20 cellular contexts compared by ENCODE assay signal in genomic region chr11:73839123-73839457, GRCh38. TPM values are rescaled to one million over a fixed set of nuclear protein-coding genes. Genes with fewer than 3 reads are reported as not detected.
A peak's percentile ranks its signal among the peaks of the same experiment; 100 is the strongest.
DNase-seq lines count a peak whose midpoint lies in the region; ATAC-seq and TF ChIP-seq lines count a peak whose summit lies in the region.
"Had no signal": no experiment of that assay in that cellular context is flagged by ENCODE, and none has a peak within 500 bp of the region (broad histone marks: within the 10 kb centered on the region; RNA-seq: fewer than 3 reads in every experiment).

No MANE protein-coding gene starts in this region.

- no peaks in the 10 kb centered on the region for H3K9me3 ChIP-seq in cardiac muscle cell (ENCODE audit: low read depth)
- no peaks in the 10 kb centered on the region for H3K9me3 ChIP-seq in upper lobe of right lung
- H3K9me3 ChIP-seq: BLaER1 had no signal

- intact Hi-C loops in Right ventricle myocardium inferior (cut with DNase I) (no loop called here), dorsolateral prefrontal cortex (cut with DNase I) (no loop called here), upper lobe of right lung (cut with DNase I) (no loop called here)

- H3K27ac ChIP-seq in cardiac muscle cell (peak overlapping the region; percentile 76), dorsolateral prefrontal cortex (peak overlapping the region in 42 of 59 donors; percentile 0 to 83 (median 71)), upper lobe of right lung (no peak overlapping the region)
- H3K27ac ChIP-seq: BLaER1, GM23248 had no signal

- TF ChIP-seq CTCF in cardiac muscle cell (IDR thresholded peaks at IDR 0.05; ENCODE audit: low read depth, low read length) (no peak), dorsolateral prefrontal cortex (IDR thresholded peaks at IDR 0.05 in 54 of 56, conservative IDR thresholded peaks at IDR 0.05 in 2 of 56; ENCODE audit: low read depth in 1 of 56, partially characterized antibody in 56 of 56) (no peak), upper lobe of right lung (IDR thresholded peaks at IDR 0.05) (no peak)

- H3K36me3 ChIP-seq in cardiac muscle cell (no peaks in the 10 kb centered on the region), upper lobe of right lung (peaks cover 11% of the 10 kb centered on the region)

- peaks cover 20% of the 10 kb centered on the region for H3K4me1 ChIP-seq in cardiac muscle cell (ENCODE audit: low read depth)
- no peaks in the 10 kb centered on the region for H3K4me1 ChIP-seq in upper lobe of right lung

- ATAC-seq in Right ventricle myocardium inferior (no peak), SK-N-SH treated with all-trans-retinoic acid at 6 μM for 48 hours (peak; percentile 36), upper lobe of right lung (no peak), GM19351 (IDR thresholded peaks at IDR 0.05; ENCODE audit: unreplicated experiment) (no peak)

- H3K27me3 ChIP-seq in cardiac muscle cell (no peaks in the 10 kb centered on the region), dorsolateral prefrontal cortex (no peaks in the 10 kb centered on the region), upper lobe of right lung (no peaks in the 10 kb centered on the region)
- H3K27me3 ChIP-seq: BLaER1 had no signal

- DNase-seq in cardiac muscle cell (ENCODE audit: low read depth in 1 of 2, low spot score in 1 of 2) (no peak), Right ventricle myocardium inferior (ENCODE audit: missing footprints) (no peak), dorsolateral prefrontal cortex (no peak), upper lobe of right lung (no peak), NAMALWA (ENCODE audit: low spot score) (no peak)
- DNase-seq: CD4-positive, CD25-positive, alpha-beta regulatory T cell; DMS153; DND-41; H9; Kasumi-1; NCI-H2029; NCI-H446; NCI-H524 treated with DMSO at 0.1 percent for 48 hours; NCI-H774; RPMI8226; SHP77 treated with DMSO at 0.1 percent for 48 hours had no signal

- no peak overlapping the region for H3K4me3 ChIP-seq in cardiac muscle cell
- H3K4me3 ChIP-seq in dorsolateral prefrontal cortex, result no peak overlapping the region
- no peak overlapping the region for H3K4me3 ChIP-seq in upper lobe of right lung
- H3K4me3 ChIP-seq: BLaER1, GM23248 had no signal

TF ChIP-seq in SK-N-SH treated with all-trans-retinoic acid at 6 μM for 48 hours, 23 proteins besides CTCF, POLR2A, EP300 and RAD21:
- no peak for TF ChIP-seq ZNF70 (CRISPR knock-in tag; IDR thresholded peaks at IDR 0.05)
- TF ChIP-seq, protein P1, sequence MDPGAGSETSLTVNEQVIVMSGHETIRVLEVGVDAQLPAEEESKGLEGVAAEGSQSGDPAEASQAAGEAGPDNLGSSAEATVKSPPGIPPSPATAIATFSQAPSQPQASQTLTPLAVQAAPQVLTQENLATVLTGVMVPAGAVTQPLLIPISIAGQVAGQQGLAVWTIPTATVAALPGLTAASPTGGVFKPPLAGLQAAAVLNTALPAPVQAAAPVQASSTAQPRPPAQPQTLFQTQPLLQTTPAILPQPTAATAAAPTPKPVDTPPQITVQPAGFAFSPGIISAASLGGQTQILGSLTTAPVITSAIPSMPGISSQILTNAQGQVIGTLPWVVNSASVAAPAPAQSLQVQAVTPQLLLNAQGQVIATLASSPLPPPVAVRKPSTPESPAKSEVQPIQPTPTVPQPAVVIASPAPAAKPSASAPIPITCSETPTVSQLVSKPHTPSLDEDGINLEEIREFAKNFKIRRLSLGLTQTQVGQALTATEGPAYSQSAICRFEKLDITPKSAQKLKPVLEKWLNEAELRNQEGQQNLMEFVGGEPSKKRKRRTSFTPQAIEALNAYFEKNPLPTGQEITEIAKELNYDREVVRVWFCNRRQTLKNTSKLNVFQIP (CRISPR knock-in tag; IDR thresholded peaks at IDR 0.05; ENCODE audit: borderline replicate concordance, low read depth), result no peak
- no peak for TF ChIP-seq ZNF8 (CRISPR knock-in tag; IDR thresholded peaks at IDR 0.05)
- TF ChIP-seq ZFP30 (CRISPR knock-in tag; IDR thresholded peaks at IDR 0.05), result no peak
- TF ChIP-seq ESRRG (CRISPR knock-in tag; IDR thresholded peaks at IDR 0.05), result no peak
- TF ChIP-seq CSRNP3 (CRISPR knock-in tag; IDR thresholded peaks at IDR 0.05), result no peak

RNA-seq across cellular contexts. Expression of gene COA4, which starts 37.6 kb away (rescaled TPM):
- total RNA-seq in cardiac muscle cell (113 and 147 TPM in 2 replicates), Right ventricle myocardium inferior (51.2 TPM), dorsolateral prefrontal cortex (10 to 100 TPM; 20.8 to 58.4 (median 35.4) TPM), upper lobe of right lung (48.1 TPM)
- polyA plus RNA-seq in cardiac muscle cell, result 106 and 114 TPM in 2 replicates

RNA-seq across cellular contexts. Expression of gene PAAF1, which starts 37.7 kb away (rescaled TPM):
- total RNA-seq in cardiac muscle cell (40.8 and 63.9 TPM in 2 replicates), Right ventricle myocardium inferior (10.7 TPM), dorsolateral prefrontal cortex (10 to 100 TPM; 27.3 to 94.7 (median 55.4) TPM), upper lobe of right lung (13.9 TPM)
- polyA plus RNA-seq in cardiac muscle cell, result 97.2 and 99.3 TPM in 2 replicates

RNA-seq across cellular contexts. Expression of gene MRPL48, which starts 51.4 kb away (rescaled TPM):
- total RNA-seq in cardiac muscle cell, result 18.2 and 32.0 TPM in 2 replicates
- 65.9 and 72.9 TPM in 2 replicates for polyA plus RNA-seq in cardiac muscle cell
- 45.1 TPM for total RNA-seq in Right ventricle myocardium inferior
- 10 to 100 TPM; 24.2 to 72.9 (median 43.4) TPM for total RNA-seq in dorsolateral prefrontal cortex
- 21.4 TPM for total RNA-seq in upper lobe of right lung
